In genomic region chr21:33550772-33551660, GRCh38 we compare ENCODE assay signal across 1 cellular context.
TF ChIP-seq lines count a peak whose summit lies in the region.

No MANE protein-coding gene starts in this region.

TF ChIP-seq in H1, 55 proteins besides CTCF, POLR2A, EP300 and RAD21:
- TF ChIP-seq NANOG (IDR thresholded peaks at IDR 0.05; ENCODE audit: insufficient read depth, low read depth, low read length, poor library complexity, severe bottlenecking) (no peak), POLR2AphosphoS5 (IDR thresholded peaks at IDR 0.05; ENCODE audit: low read depth, low read length) (peak; percentile 77)
TF ChIP-seq in H1: peak in this region for 1.
